Comparison of ENCODE assay signal across 9 cellular contexts in genomic region chr12:104218935-104219334, GRCh38. TPM values are rescaled to one million over a fixed set of nuclear protein-coding genes. Genes with fewer than 3 reads are reported as not detected.
DNase-seq lines count a peak whose midpoint lies in the region; ATAC-seq and TF ChIP-seq lines count a peak whose summit lies in the region.
"Had no signal": no experiment of that assay in that cellular context is flagged by ENCODE, and none has a peak within 500 bp of the region (broad histone marks: within the 10 kb centered on the region; RNA-seq: fewer than 3 reads in every experiment).

No MANE protein-coding gene starts in this region.

- CTCF ChIA-PET in WTC11 (lab: Charles Lee), result no interaction called here

- DNase-seq in ACHN (peak; percentile 54), NCI-H460 (ENCODE audit: extremely low read depth, low read depth) (peak; percentile 54), colonic mucosa (no peak), GM03348 (ENCODE audit: low spot score) (no peak), WTC11 (ENCODE audit: low spot score) (no peak), H9 (no peak)
- DNase-seq: stimulated activated CD4-positive, alpha-beta T cell treated with anti-CD3 and anti-CD28 coated beads, Interleukin-4, amount 100 ng/mL, for 4 hours had no signal

- H3K4me1 Mint-ChIP-seq in nephron (peaks cover 16% of the 10 kb centered on the region), WTC11 (peaks cover 7% of the 10 kb centered on the region; the same call in 1 of the 2 replicates), H9 (peaks cover 6 to 8% of the 10 kb centered on the region in 2 experiments)

- ATAC-seq in WTC11, result no peak
- ATAC-seq in HG03135 (IDR thresholded peaks at IDR 0.05; ENCODE audit: unreplicated experiment), result no peak

- H3K36me3 Mint-ChIP-seq in nephron (ENCODE audit: low read depth) (no peaks in the 10 kb centered on the region), WTC11 (no peaks in the 10 kb centered on the region), H9 (ENCODE audit: insufficient read depth in 1 of 3, low read depth in 3 of 3) (peaks cover 0 to 4% (median 0%) of the 10 kb centered on the region in 3 experiments; a peak in 1 of 7 replicates)

- H2AK5ac ChIP-seq in H9 (ENCODE audit: insufficient read length, low read length), result no peak overlapping the region

- H3K9me3 Mint-ChIP-seq in nephron (no peaks in the 10 kb centered on the region), WTC11 (no peaks in the 10 kb centered on the region), H9 (no peaks in the 10 kb centered on the region)

- H4K91ac ChIP-seq in H9 (ENCODE audit: insufficient read length, low read depth, low read length), result no peak overlapping the region

- no peak overlapping the region for H3K18ac ChIP-seq in H9 (ENCODE audit: insufficient read length, low read depth, low read length)

- H3K4me3 ChIP-seq in colonic mucosa, result no peak overlapping the region

- no peak overlapping the region for H2BK15ac ChIP-seq in H9 (ENCODE audit: low read depth, low read length)

- no peaks in the 10 kb centered on the region for H3K27me3 ChIP-seq in colonic mucosa
- no peaks in the 10 kb centered on the region; the same call in 1 of the 2 replicates for H3K27me3 ChIP-seq in H9 (ENCODE audit: insufficient read depth, low read length)

- no peak overlapping the region for H3T11ph ChIP-seq in H9 (ENCODE audit: low read length)

- H3K9ac ChIP-seq in colonic mucosa (ENCODE audit: low read depth in 2 of 2, low read length in 2 of 2) (no peak overlapping the region), H9 (ENCODE audit: extremely low read depth, insufficient read length, low read length) (no peak overlapping the region)

- in situ Hi-C loops in ACHN (cut with HindIII; ENCODE audit: low pct_ligation_motif_present, low pct_unique_long_range_greater_than_20kb, low sequenced_read_pairs), result no loop called here

- intact Hi-C loops in colonic mucosa (cut with DNase I), result loop anchor here (5.0 kb wide), 2 partner anchors 78 to 138 kb away; no protein-coding TSS in a partner anchor

- no peaks in the 10 kb centered on the region for H3K79me1 ChIP-seq in H9 (ENCODE audit: insufficient read depth, low read depth, low read length, poor library complexity, severe bottlenecking)

- WGBS in H9 (ENCODE audit: extremely low coverage, insufficient read length, low lambda C conversion rate), result no CpG with 5 or more reads among the region's 1 CpG

- H3K27ac ChIP-seq in colonic mucosa (peak overlapping the region; percentile 3), H9 (ENCODE audit: insufficient read length, low read depth, low read length) (no peak overlapping the region)

- no peak overlapping the region for H4K8ac ChIP-seq in H9 (replicated peaks; ENCODE audit: insufficient read length, low read depth, low read length)

- H2BK12ac ChIP-seq in H9 (ENCODE audit: insufficient read length, low read depth, low read length), result no peak overlapping the region

- H3K27ac Mint-ChIP-seq in nephron (peak overlapping the region; percentile 49 to 56 (median 52)), WTC11 (no peak overlapping the region), H9 (no peak overlapping the region)

- no peak overlapping the region for H2BK120ac ChIP-seq in H9 (ENCODE audit: low read depth, low read length, poor library complexity, severe bottlenecking)

- no peaks in the 10 kb centered on the region for H3K9me3 ChIP-seq in colonic mucosa
- no peaks in the 10 kb centered on the region for H3K9me3 ChIP-seq in H9 (ENCODE audit: control insufficient read depth, low read depth, low read length)

- no peak overlapping the region for H4K5ac ChIP-seq in H9 (ENCODE audit: insufficient read length, low read depth, low read length)

- H3K23me2 ChIP-seq in H9 (ENCODE audit: insufficient read length, low read depth, low read length, poor library complexity, severe bottlenecking), result peaks cover 4% of the 10 kb centered on the region

- H3K4me1 ChIP-seq in colonic mucosa (peaks cover 3% of the 10 kb centered on the region), H9 (ENCODE audit: insufficient read depth, low read length) (no peaks in the 10 kb centered on the region)

- peak overlapping the region in 1 of 3 experiments; percentile 21 for H3K4me3 Mint-ChIP-seq in nephron
- no peak overlapping the region for H3K4me3 Mint-ChIP-seq in WTC11
- H3K4me3 Mint-ChIP-seq in H9, result no peak overlapping the region

- TF ChIP-seq CTCF in colonic mucosa (IDR thresholded peaks at IDR 0.05) (no peak), nephron (IDR thresholded peaks at IDR 0.05; ENCODE audit: unreplicated experiment in 3 of 3) (no peak), WTC11 (IDR thresholded peaks at IDR 0.05) (no peak), H9 (conservative IDR thresholded peaks at IDR 0.05) (no peak)

- no peaks in the 10 kb centered on the region for H4K20me1 ChIP-seq in H9 (ENCODE audit: control insufficient read depth, insufficient read depth, insufficient read length)

- no peak overlapping the region for H2BK5ac ChIP-seq in H9 (ENCODE audit: insufficient read length, low read length)

- no peak overlapping the region for H2BK20ac ChIP-seq in H9 (ENCODE audit: low read depth, low read length, poor library complexity, severe bottlenecking)

- H3K4ac ChIP-seq in H9 (ENCODE audit: low read depth, low read length), result no peak overlapping the region

- H3K56ac ChIP-seq in H9 (ENCODE audit: insufficient read length, low read depth, low read length), result no peak overlapping the region

- H3K4me2 ChIP-seq in H9 (ENCODE audit: insufficient read depth, insufficient read length, low read length), result no peak overlapping the region

- POLR2A ChIA-PET in WTC11 (lab: Charles Lee), result no interaction called here

- H3K79me2 ChIP-seq in H9 (ENCODE audit: insufficient read depth, low read length), result no peaks in the 10 kb centered on the region

- no peak overlapping the region for H2AFZ ChIP-seq in H9 (ENCODE audit: low read length)

- H3K23ac ChIP-seq in H9 (ENCODE audit: insufficient read length, low read depth, low read length), result no peak overlapping the region

- H3K14ac ChIP-seq in H9 (ENCODE audit: insufficient read depth, low read length), result no peak overlapping the region

- no peaks in the 10 kb centered on the region for H3K36me3 ChIP-seq in colonic mucosa

- H3K27me3 Mint-ChIP-seq in nephron (ENCODE audit: low read depth) (peaks cover 12% of the 10 kb centered on the region), WTC11 (ENCODE audit: low read depth) (peaks cover 30% of the 10 kb centered on the region), H9 (ENCODE audit: low read depth) (peaks cover 34% of the 10 kb centered on the region)

TF ChIP-seq in WTC11, 78 proteins besides CTCF, POLR2A, EP300 and RAD21 (continues in another document):
- TF ChIP-seq HMGA2 (CRISPR knock-in tag; IDR thresholded peaks at IDR 0.05) (no peak), HMGXB4 (CRISPR knock-in tag; IDR thresholded peaks at IDR 0.05) (no peak), AFF4 (CRISPR knock-in tag; IDR thresholded peaks at IDR 0.05; ENCODE audit: borderline replicate concordance) (no peak), ZMAT4 (CRISPR knock-in tag; IDR thresholded peaks at IDR 0.05) (no peak), ETV6 (CRISPR knock-in tag; IDR thresholded peaks at IDR 0.05) (no peak)

RNA-seq across cellular contexts. Expression of gene TXNRD1, which starts 3.4 kb away (rescaled TPM):
- total RNA-seq in NCI-H460 (2014; rRNA removed; shearing (Covaris generic)), result 1,614 and 1,733 TPM in 2 replicates
- 745 and 1,100 TPM in 2 replicates for polyA plus RNA-seq in NCI-H460 (2014; cell fraction: nucleus; rRNA removed)
- total RNA-seq in colonic mucosa (100 to 1,000 TPM; 110 to 129 TPM), WTC11 (2021) (95.6 to 113 TPM (median 98.7 TPM) in 3 replicates), H9 (2021) (93.6 and 100 TPM in 2 replicates)

Comparison
In these comparisons a context has a peak if more than half of its experiments do, and no peak if none do; other contexts are left out.
1. DNase-seq: peak in ACHN (single experiment) and NCI-H460 (single experiment); none in colonic mucosa (single experiment), GM03348 (single experiment), WTC11 (single experiment) and H9 (single experiment).
2. H3K27ac Mint-ChIP-seq: peak in nephron (3 of 3); none in WTC11 (single experiment) and H9 (0 of 3).
3. RNA of gene TXNRD1, which starts 3.4 kb away (total RNA-seq): 1,614 to 1,733 TPM in NCI-H460; 110 to 129 TPM in colonic mucosa, 95.6 to 113 TPM in WTC11 and 93.6 to 100 TPM in H9; every median in the first group is over 10 times any median in the second.